Comparison of ENCODE assay signal across 9 cellular contexts in the genomic region with DNA sequence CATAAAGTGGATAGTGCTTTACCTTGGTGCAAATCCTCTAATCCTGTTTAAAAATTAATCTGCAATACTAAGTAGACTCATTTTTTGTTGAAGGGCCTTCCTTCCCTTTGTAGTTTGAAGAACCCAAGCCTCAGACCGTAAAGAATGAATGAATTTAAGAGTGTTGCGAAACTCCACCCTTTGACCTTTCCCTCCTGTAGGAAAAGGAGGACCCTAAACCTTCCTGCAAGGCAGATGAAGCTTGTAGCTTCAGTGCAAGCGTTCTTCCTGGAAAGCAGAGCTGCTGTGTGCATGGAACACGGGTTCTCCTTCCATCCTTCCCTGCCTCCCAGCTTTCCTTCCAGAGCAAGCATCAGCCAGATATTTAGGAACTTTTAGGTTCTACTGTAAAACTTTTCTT. TPM values are rescaled to one million over a fixed set of nuclear protein-coding genes. Genes with fewer than 3 reads are reported as not detected.
A peak's percentile ranks its signal among the peaks of the same experiment; 100 is the strongest.
DNase-seq lines count a peak whose midpoint lies in the region; ATAC-seq, FAIRE-seq and TF ChIP-seq lines count a peak whose summit lies in the region.
"Had no signal": no experiment of that assay in that cellular context is flagged by ENCODE, and none has a peak within 500 bp of the region (broad histone marks: within the 10 kb centered on the region; RNA-seq: fewer than 3 reads in every experiment).

No MANE protein-coding gene starts in this region.

- no peaks in the 10 kb centered on the region for H3K9me3 Mint-ChIP-seq in activated T-helper 1 cell treated with anti-CD3 and anti-CD28 coated beads, Interleukin-12 subunit alpha, Interleukin-12 subunit beta, Interleukin-2, Interleukin-4 antibody, amounts not matched to agents 30 ng/mL and 10 ng/mL and 1 ng/mL, durations not matched to agents 14 hours and 24 hours and 36 hours

- TF ChIP-seq POLR2A in upper lobe of left lung (IDR thresholded peaks at IDR 0.05) (no peak), adrenal gland (IDR thresholded peaks at IDR 0.05) (no peak), sigmoid colon (IDR thresholded peaks at IDR 0.05) (no peak)

- H3K27ac ChIP-seq in heart right ventricle (peak overlapping the region in 6 of 10 donors; percentile 2 to 98 (median 93)), right cardiac atrium (ENCODE audit: low read length) (no peak overlapping the region), kidney (ENCODE audit: low read depth in 2 of 2, low read length in 2 of 2) (peak overlapping the region in 1 of 2 donors; percentile 39), upper lobe of left lung (peak overlapping the region in 3 of 4 donors; percentile 92 to 96 (median 94)), adrenal gland (no peak overlapping the region), sigmoid colon (peak overlapping the region in 2 of 4 donors; percentile 10 to 97)

- no peak for DNase-seq in heart right ventricle
- DNase-seq in right cardiac atrium: no peak
- DNase-seq in activated T-helper 1 cell treated with anti-CD3 and anti-CD28 coated beads, Interleukin-12 subunit alpha, Interleukin-12 subunit beta, Interleukin-2, Interleukin-4 antibody, amounts not matched to agents 30 ng/mL and 10 ng/mL and 1 ng/mL, durations not matched to agents 14 hours and 24 hours and 36 hours (ENCODE audit: low spot score): no peak
- no peak for DNase-seq in kidney
- no peak for DNase-seq in upper lobe of left lung
- no peak for DNase-seq in adrenal gland
- DNase-seq in NCI-H2107 (lab: John Stamatoyannopoulos, UW): no peak
- DNase-seq in sigmoid colon: no peak
- DNase-seq: NCI-H446 had no signal

- peaks cover 12% of the 10 kb centered on the region for H3K27me3 Mint-ChIP-seq in activated T-helper 1 cell treated with anti-CD3 and anti-CD28 coated beads, Interleukin-12 subunit alpha, Interleukin-12 subunit beta, Interleukin-2, Interleukin-4 antibody, amounts not matched to agents 30 ng/mL and 10 ng/mL and 1 ng/mL, durations not matched to agents 14 hours and 24 hours and 36 hours (ENCODE audit: insufficient read depth)

- H3K9ac ChIP-seq in kidney (ENCODE audit: low read length in 2 of 2): peak overlapping the region in 1 of 2 donors; percentile 95

- WGBS in heart right ventricle, 2 donors: 72 to 86% methylated on average over 4 of the region's 4 CpGs
- 81% methylated on average over 4 of the region's 4 CpGs for WGBS in right cardiac atrium
- WGBS in upper lobe of left lung, 2 donors: 51 to 56% methylated on average over 4 of the region's 4 CpGs
- 80 to 92% (median 84%) methylated on average over 4 of the region's 4 CpGs for WGBS in adrenal gland, 4 donors
- 22 to 61% methylated on average over 4 of the region's 4 CpGs for WGBS in sigmoid colon, 2 donors

- H3K4me1 Mint-ChIP-seq in activated T-helper 1 cell treated with anti-CD3 and anti-CD28 coated beads, Interleukin-12 subunit alpha, Interleukin-12 subunit beta, Interleukin-2, Interleukin-4 antibody, amounts not matched to agents 30 ng/mL and 10 ng/mL and 1 ng/mL, durations not matched to agents 14 hours and 24 hours and 36 hours (ENCODE audit: low read depth): peaks cover 15% of the 10 kb centered on the region

- H3K4me1 ChIP-seq in heart right ventricle: peaks cover 0 to 73% (median 42%) of the 10 kb centered on the region in 9 donors
- peaks cover 2% of the 10 kb centered on the region for H3K4me1 ChIP-seq in right cardiac atrium (ENCODE audit: control insufficient read depth, insufficient read depth, low read length)
- peaks cover 16 to 20% of the 10 kb centered on the region in 2 donors for H3K4me1 ChIP-seq in kidney (ENCODE audit: control insufficient read depth in 1 of 2, insufficient read depth in 1 of 2, low read depth in 1 of 2, low read length in 2 of 2)
- H3K4me1 ChIP-seq in upper lobe of left lung: peaks cover 22 to 59% (median 36%) of the 10 kb centered on the region in 4 donors
- peaks cover 8 to 30% of the 10 kb centered on the region in 2 donors for H3K4me1 ChIP-seq in adrenal gland (replicated peaks in 1 of 2)
- peaks cover 0 to 43% (median 30%) of the 10 kb centered on the region in 4 donors for H3K4me1 ChIP-seq in sigmoid colon

- peak overlapping the region in 8 of 10 donors; percentile 82 to 95 (median 91) for H3K4me3 ChIP-seq in heart right ventricle
- no peak overlapping the region for H3K4me3 ChIP-seq in right cardiac atrium (ENCODE audit: low read length)
- H3K4me3 ChIP-seq in kidney (ENCODE audit: low read length in 2 of 2): peak overlapping the region; percentile 71 to 94
- H3K4me3 ChIP-seq in upper lobe of left lung: peak overlapping the region in 3 of 4 donors; percentile 67 to 89 (median 69)
- H3K4me3 ChIP-seq in adrenal gland: no peak overlapping the region
- H3K4me3 ChIP-seq in sigmoid colon: no peak overlapping the region

- H3K36me3 Mint-ChIP-seq in activated T-helper 1 cell treated with anti-CD3 and anti-CD28 coated beads, Interleukin-12 subunit alpha, Interleukin-12 subunit beta, Interleukin-2, Interleukin-4 antibody, amounts not matched to agents 30 ng/mL and 10 ng/mL and 1 ng/mL, durations not matched to agents 14 hours and 24 hours and 36 hours (ENCODE audit: low read depth): peaks cover 1% of the 10 kb centered on the region

- no peaks in the 10 kb centered on the region for H3K27me3 ChIP-seq in heart right ventricle
- no peaks in the 10 kb centered on the region for H3K27me3 ChIP-seq in right cardiac atrium (ENCODE audit: control insufficient read depth, insufficient read depth)
- no peaks in the 10 kb centered on the region for H3K27me3 ChIP-seq in upper lobe of left lung
- H3K27me3 ChIP-seq in adrenal gland: no peaks in the 10 kb centered on the region
- H3K27me3 ChIP-seq in sigmoid colon: no peaks in the 10 kb centered on the region

- intact Hi-C loops in heart right ventricle (cut with DNase I) (loop anchor here in 4 of 10 donors (5.0 to 10.0 kb wide), 3 partner anchors 36 to 128 kb away; a partner anchor contains a TSS), right cardiac atrium (cut with DNase I) (loop anchor here in 1 of 4 donors (5.0 kb wide), 1 partner anchor 36 kb away; no protein-coding TSS in a partner anchor), kidney (cut with DNase I) (no loop called here), adrenal gland (cut with DNase I) (no loop called here), sigmoid colon (cut with DNase I) (loop anchor here (10.0 kb wide), 1 partner anchor 128 kb away; a partner anchor contains a TSS)
- intact Hi-C loops in activated T-helper 1 cell treated with anti-CD3 and anti-CD28 coated beads, Interleukin-12 subunit alpha, Interleukin-12 subunit beta, Interleukin-2, Interleukin-4 antibody, amounts not matched to agents 30 ng/mL and 10 ng/mL and 1 ng/mL, durations not matched to agents 14 hours and 24 hours and 36 hours (cut with micrococcal nuclease): loop anchor here (5.0 kb wide), 3 partner anchors 324 to 1009 kb away; a partner anchor contains a TSS

- no peak for TF ChIP-seq EP300 in upper lobe of left lung (IDR thresholded peaks at IDR 0.05)
- TF ChIP-seq EP300 in sigmoid colon (IDR thresholded peaks at IDR 0.05): no peak

- no peak overlapping the region for H3K27ac Mint-ChIP-seq in activated T-helper 1 cell treated with anti-CD3 and anti-CD28 coated beads, Interleukin-12 subunit alpha, Interleukin-12 subunit beta, Interleukin-2, Interleukin-4 antibody, amounts not matched to agents 30 ng/mL and 10 ng/mL and 1 ng/mL, durations not matched to agents 14 hours and 24 hours and 36 hours

- TF ChIP-seq CTCF in heart right ventricle (IDR thresholded peaks at IDR 0.05) (no peak), kidney (IDR thresholded peaks at IDR 0.05; ENCODE audit: borderline replicate concordance, extremely low read depth, insufficient read depth) (no peak), upper lobe of left lung (IDR thresholded peaks at IDR 0.05) (no peak), adrenal gland (IDR thresholded peaks at IDR 0.05) (no peak), sigmoid colon (IDR thresholded peaks at IDR 0.05) (no peak)

- no peak for FAIRE-seq in kidney (lab: Jason Lieb, UNC)

- H3K9me3 ChIP-seq in heart right ventricle (no peaks in the 10 kb centered on the region), right cardiac atrium (ENCODE audit: control insufficient read depth, low read length) (no peaks in the 10 kb centered on the region), kidney (ENCODE audit: control insufficient read depth in 1 of 2, low read length in 2 of 2) (no peaks in the 10 kb centered on the region), upper lobe of left lung (no peaks in the 10 kb centered on the region), adrenal gland (replicated peaks in 1 of 3) (no peaks in the 10 kb centered on the region), sigmoid colon (no peaks in the 10 kb centered on the region)

- ATAC-seq in heart right ventricle: no peak
- ATAC-seq in right cardiac atrium: no peak
- no peak for ATAC-seq in upper lobe of left lung (ENCODE audit: low FRiP score in 2 of 2)

- H3K4me3 Mint-ChIP-seq in activated T-helper 1 cell treated with anti-CD3 and anti-CD28 coated beads, Interleukin-12 subunit alpha, Interleukin-12 subunit beta, Interleukin-2, Interleukin-4 antibody, amounts not matched to agents 30 ng/mL and 10 ng/mL and 1 ng/mL, durations not matched to agents 14 hours and 24 hours and 36 hours: peak overlapping the region; percentile 88

- no peaks in the 10 kb centered on the region for H3K36me3 ChIP-seq in heart right ventricle
- no peaks in the 10 kb centered on the region for H3K36me3 ChIP-seq in kidney (ENCODE audit: control insufficient read depth in 1 of 2, insufficient read depth in 2 of 2, low read length in 2 of 2)
- H3K36me3 ChIP-seq in upper lobe of left lung: no peaks in the 10 kb centered on the region
- H3K36me3 ChIP-seq in adrenal gland (replicated peaks in 1 of 2): no peaks in the 10 kb centered on the region
- no peaks in the 10 kb centered on the region for H3K36me3 ChIP-seq in sigmoid colon

RNA-seq across cellular contexts. Expression of a gene that starts 1.7 kb away (rescaled TPM):
- total RNA-seq in heart right ventricle (10 to 100 TPM; 19.8 to 79.6 (median 32.2) TPM), right cardiac atrium (10 to 100 TPM; 19.8 to 26.9 (median 23.1) TPM), kidney (157 TPM), upper lobe of left lung (100 to 1,000 TPM in 2 of 6 donors, 10 to 100 TPM in 4; 59.3 to 111 (median 77.6) TPM), adrenal gland (10 to 100 TPM; 18.3 to 41.3 (median 21.8) TPM), sigmoid colon (10 to 100 TPM; 21.3 to 66.5 (median 29.1) TPM)
- polyA plus RNA-seq in heart right ventricle (10 to 100 TPM; 17.6 to 41.9 TPM), right cardiac atrium (21.9 TPM), kidney (ENCODE audit: insufficient read depth, low read depth, low replicate concordance) (348 TPM), adrenal gland (10 to 100 TPM in 1 of 3 donors, 1 to 10 TPM in 2; 7.9 to 11.0 (median 9.6) TPM), sigmoid colon (100 to 1,000 TPM in 1 of 3 donors, 10 to 100 TPM in 2; 88.1 to 138 (median 99.6) TPM)
- 14.4 and 19.3 TPM in 2 replicates for total RNA-seq in activated T-helper 1 cell treated with anti-CD3 and anti-CD28 coated beads, Interleukin-12 subunit alpha, Interleukin-12 subunit beta, Interleukin-2, Interleukin-4 antibody, amounts not matched to agents 30 ng/mL and 10 ng/mL and 1 ng/mL, durations not matched to agents 14 hours and 24 hours and 36 hours

Comparison
In these comparisons a context has a peak if more than half of its experiments do, and no peak if none do; other contexts are left out.
1. H3K27ac ChIP-seq: peak in heart right ventricle (6 of 10) and upper lobe of left lung (3 of 4); none in right cardiac atrium (single experiment) and adrenal gland (0 of 5).
2. H3K4me3 ChIP-seq: peak in heart right ventricle (8 of 10), kidney (2 of 2) and upper lobe of left lung (3 of 4); none in right cardiac atrium (single experiment), adrenal gland (0 of 4) and sigmoid colon (0 of 4).
3. intact Hi-C loops: an anchor here in activated T-helper 1 cell treated with anti-CD3 and anti-CD28 coated beads, Interleukin-12 subunit alpha, Interleukin-12 subunit beta, Interleukin-2, Interleukin-4 antibody, amounts not matched to agents 30 ng/mL and 10 ng/mL and 1 ng/mL, durations not matched to agents 14 hours and 24 hours and 36 hours (5.0 kb wide) and sigmoid colon (10.0 kb wide); none called in kidney and adrenal gland.